17 cellular contexts compared by ENCODE assay signal in the genomic region with DNA sequence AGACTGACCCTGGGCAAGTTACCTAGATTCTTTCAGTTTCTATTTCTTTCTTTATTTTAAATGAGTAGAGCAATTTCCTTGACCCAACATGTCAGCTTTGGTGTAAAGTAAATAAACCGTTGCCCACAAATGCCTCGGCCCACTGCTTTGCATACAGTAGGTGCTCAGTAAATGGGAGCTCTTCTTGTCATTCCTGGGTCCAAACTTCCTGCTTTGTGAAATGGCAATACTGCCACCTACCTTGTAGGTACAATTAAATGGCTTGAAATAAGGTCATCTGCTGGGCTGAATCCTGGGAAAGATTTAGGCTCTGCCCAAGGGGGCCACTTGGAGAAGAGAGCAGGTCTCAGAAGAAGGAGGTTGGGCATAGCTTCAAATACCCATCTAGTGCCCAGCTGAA.
"Had no signal": no experiment of that assay in that cellular context is flagged by ENCODE, and none has a peak within 500 bp of the region (broad histone marks: within the 10 kb centered on the region; RNA-seq: fewer than 3 reads in every experiment).

No MANE protein-coding gene starts in this region.

- H3K27ac Mint-ChIP-seq: activated naive CD4-positive, alpha-beta T cell treated with anti-CD3 and anti-CD28 coated beads for 36 hours; activated naive CD8-positive, alpha-beta T cell treated with anti-CD3 and anti-CD28 coated beads, Interleukin-2, amount 50 U/mL, for 24 hours; activated T-helper 17 cell treated with anti-CD3 and anti-CD28 coated beads, Interleukin-2, amount 50 U/mL, for 72 hours; memory B cell; stimulated activated naive B cell treated with anti-CD40 and anti-IgM and Interleukin-4, amounts not matched to agents 10 μg/mL and 1 μg/mL and 100 μg/mL, for 72 hours; T-helper 2 cell treated with Interferon-gamma antibody and Interleukin-4, amounts not matched to agents 5 μg/mL and 100 μg/mL, for 36 hours had no signal

- H3K4me3 ChIP-seq: breast epithelium, left ventricle myocardium inferior, tibial artery, uterus had no signal

- H3K36me3 ChIP-seq: breast epithelium, left ventricle myocardium inferior, neutrophil, tibial artery, uterus had no signal

- H3K9me3 Mint-ChIP-seq: activated naive CD4-positive, alpha-beta T cell treated with anti-CD3 and anti-CD28 coated beads for 36 hours; activated naive CD8-positive, alpha-beta T cell treated with anti-CD3 and anti-CD28 coated beads, Interleukin-2, amount 50 U/mL, for 24 hours; activated T-helper 17 cell treated with anti-CD3 and anti-CD28 coated beads, Interleukin-2, amount 50 U/mL, for 72 hours; memory B cell; naive thymus-derived CD8-positive, alpha-beta T cell; T-helper 2 cell treated with Interferon-gamma antibody and Interleukin-4, amounts not matched to agents 5 μg/mL and 100 μg/mL, for 36 hours had no signal

- H3K4me1 Mint-ChIP-seq: activated naive CD8-positive, alpha-beta T cell treated with anti-CD3 and anti-CD28 coated beads, Interleukin-2, amount 50 U/mL, for 24 hours; activated T-helper 17 cell treated with anti-CD3 and anti-CD28 coated beads, Interleukin-2, amount 50 U/mL, for 72 hours had no signal

- H3K9me3 ChIP-seq: breast epithelium, left ventricle myocardium inferior, neutrophil, tibial artery, uterus had no signal

- H3K4me3 Mint-ChIP-seq: activated naive CD4-positive, alpha-beta T cell treated with anti-CD3 and anti-CD28 coated beads for 36 hours; activated naive CD8-positive, alpha-beta T cell treated with anti-CD3 and anti-CD28 coated beads, Interleukin-2, amount 50 U/mL, for 24 hours; activated T-helper 17 cell treated with anti-CD3 and anti-CD28 coated beads, Interleukin-2, amount 50 U/mL, for 72 hours; memory B cell; naive thymus-derived CD8-positive, alpha-beta T cell; stimulated activated naive B cell treated with anti-CD40 and anti-IgM and Interleukin-4, amounts not matched to agents 10 μg/mL and 1 μg/mL and 100 μg/mL, for 72 hours; T-helper 2 cell treated with Interferon-gamma antibody and Interleukin-4, amounts not matched to agents 5 μg/mL and 100 μg/mL, for 36 hours had no signal

- H3K4me1 ChIP-seq: breast epithelium, left ventricle myocardium inferior, tibial artery, uterus had no signal

- H3K36me3 Mint-ChIP-seq: memory B cell; naive thymus-derived CD8-positive, alpha-beta T cell had no signal

- H3K27ac ChIP-seq: breast epithelium, left ventricle myocardium inferior, neutrophil, tibial artery, uterus had no signal

- H3K27me3 Mint-ChIP-seq: activated naive CD8-positive, alpha-beta T cell treated with anti-CD3 and anti-CD28 coated beads, Interleukin-2, amount 50 U/mL, for 24 hours; activated T-helper 17 cell treated with anti-CD3 and anti-CD28 coated beads, Interleukin-2, amount 50 U/mL, for 72 hours; naive thymus-derived CD8-positive, alpha-beta T cell had no signal

- H3K27me3 ChIP-seq: breast epithelium, neutrophil, tibial artery, uterus had no signal

- ATAC-seq: activated naive CD8-positive, alpha-beta T cell treated with anti-CD3 and anti-CD28 coated beads, Interleukin-2, amount 50 U/mL, for 24 hours; activated T-helper 17 cell treated with anti-CD3 and anti-CD28 coated beads, Interleukin-2, amount 50 U/mL, for 72 hours; esophagus mucosa; naive thymus-derived CD8-positive, alpha-beta T cell; stimulated activated naive B cell treated with anti-CD40 and anti-IgM and Interleukin-4, amounts not matched to agents 10 μg/mL and 1 μg/mL and 100 μg/mL, for 72 hours had no signal

- DNase-seq: activated CD4-positive, alpha-beta T cell treated with anti-CD3 and anti-CD28 coated beads, Interleukin-2, amount 50 U/mL, for 1 hour; activated naive CD4-positive, alpha-beta T cell treated with anti-CD3 and anti-CD28 coated beads for 36 hours; activated naive CD8-positive, alpha-beta T cell treated with anti-CD3 and anti-CD28 coated beads, Interleukin-2, amount 50 U/mL, for 24 hours; aorta; left ventricle myocardium inferior; naive thymus-derived CD8-positive, alpha-beta T cell; posterior cingulate gyrus; retina; stimulated activated naive B cell treated with anti-CD40 and anti-IgM and Interleukin-4, amounts not matched to agents 10 μg/mL and 1 μg/mL and 100 μg/mL, for 72 hours; tibial artery; uterus had no signal
